Comparison of ENCODE assay signal across 8 cellular contexts in genomic region chr1:182229907-182230522, GRCh38.
DNase-seq lines count a peak whose midpoint lies in the region; ATAC-seq, FAIRE-seq and TF ChIP-seq lines count a peak whose summit lies in the region.

No MANE protein-coding gene starts in this region.

- H3K23ac ChIP-seq in H1 (ENCODE audit: insufficient read length) = no peak overlapping the region

- POLR2A ChIA-PET in HEK293 (lab: Yijun Ruan, JAX) = no interaction called here
- POLR2A ChIA-PET in H1 (lab: Charles Lee; ENCODE audit: partially characterized antibody) = no interaction called here

- no peak overlapping the region for H4K91ac ChIP-seq in H1 (replicated peaks; ENCODE audit: insufficient read length, low read length)

- no peak overlapping the region for H3K4me3 ChIP-seq in HEK293 (ENCODE audit: low read depth, low read length)
- H3K4me3 ChIP-seq in H1 (ENCODE audit: extremely low read depth in 1 of 4, insufficient read depth in 2 of 4, low read depth in 3 of 4, low read length in 4 of 4) = no peak overlapping the region

- H3K27me3 ChIP-seq in H1 (replicated peaks in 1 of 4; ENCODE audit: control insufficient read depth in 3 of 4, extremely low read depth in 1 of 4, insufficient read depth in 3 of 4, low read length in 3 of 4) = no peaks in the 10 kb centered on the region

- intact Hi-C loops in sciatic nerve (cut with DNase I) (no loop called here), head of caudate nucleus (cut with DNase I) (no loop called here)

- no peak overlapping the region for H3K9ac ChIP-seq in H1 (replicated peaks in 1 of 4; ENCODE audit: extremely low read depth in 1 of 4, low read depth in 3 of 4, low read length in 3 of 4)

- no peak for TF ChIP-seq RAD21 in H1 (IDR thresholded peaks at IDR 0.05 in 1 of 2, conservative IDR thresholded peaks at IDR 0.05 in 1 of 2; ENCODE audit: low read depth in 2 of 2, low read length in 2 of 2)

- H2BK5ac ChIP-seq in H1 (ENCODE audit: low read depth, low read length) = no peak overlapping the region

- CTCF ChIA-PET in HEK293 (lab: Yijun Ruan, JAX) (no interaction called here), H1 (lab: Charles Lee; ENCODE audit: partially characterized antibody) (interaction anchor here (0.6 to 1.2 kb wide), 7 partner anchors 14 to 145 kb away, joined by 3 to 5 read pairs (median 3); no protein-coding TSS in a partner anchor)

- ATAC-seq in sciatic nerve = peak; percentile 86
- ATAC-seq in HG03342 (IDR thresholded peaks at IDR 0.05; ENCODE audit: unreplicated experiment) = no peak

- no peak overlapping the region for H4K8ac ChIP-seq in H1 (ENCODE audit: extremely low read depth, insufficient read depth, low read length)

- no peaks in the 10 kb centered on the region for H3K79me1 ChIP-seq in H1 (ENCODE audit: low read depth, low read length)

- TF ChIP-seq CTCF in HEK293 (tag by site-specific recombination; IDR thresholded peaks at IDR 0.05) (no peak), H1 (IDR thresholded peaks at IDR 0.05; ENCODE audit: control extremely low read depth in 1 of 3, insufficient read depth in 1 of 3, low read depth in 1 of 3, low read length in 3 of 3) (no peak)

- H3K18ac ChIP-seq in H1 (ENCODE audit: extremely low read depth, low read length) = no peak overlapping the region

- H2BK120ac ChIP-seq in H1 (replicated peaks; ENCODE audit: low read depth, low read length) = no peak overlapping the region

- FAIRE-seq in H1 (lab: Jason Lieb, UNC) = no peak

- H2BK20ac ChIP-seq in H1 (ENCODE audit: low read length) = no peak overlapping the region

- no peak overlapping the region for H2BK15ac ChIP-seq in H1 (ENCODE audit: low read length)

- H3K79me2 ChIP-seq in H1 (ENCODE audit: control insufficient read depth in 1 of 2, insufficient read depth in 2 of 2, low read length in 2 of 2) = no peaks in the 10 kb centered on the region

- H3K14ac ChIP-seq in H1 (ENCODE audit: insufficient read length) = no peak overlapping the region

- no peak overlapping the region; the same call in 1 of the 2 replicates for H2AK5ac ChIP-seq in H1 (ENCODE audit: low read depth, low read length)

- H3K27ac ChIP-seq in HEK293 (ENCODE audit: extremely low read depth, low read depth, low read length) = no peak overlapping the region
- H3K27ac ChIP-seq in H1 (ENCODE audit: low read depth, low read length) = no peak overlapping the region

- no peak overlapping the region for H3K56ac ChIP-seq in H1 (replicated peaks; ENCODE audit: insufficient read length, low read depth, low read length)

- H3K4me2 ChIP-seq in H1 (ENCODE audit: insufficient read depth in 1 of 2, low read depth in 2 of 2, low read length in 2 of 2) = no peak overlapping the region; a peak in 1 of 4 replicates

- H2AFZ ChIP-seq in H1 (ENCODE audit: low read length) = no peak overlapping the region

- H3K9me3 ChIP-seq in HEK293 (ENCODE audit: control insufficient read depth, insufficient read depth, low read depth, low read length) = no peaks in the 10 kb centered on the region
- no peaks in the 10 kb centered on the region for H3K9me3 ChIP-seq in H1 (ENCODE audit: insufficient read depth in 2 of 2, low read depth in 1 of 2, low read length in 1 of 2)

- no peaks in the 10 kb centered on the region for H4K20me1 ChIP-seq in H1 (replicated peaks in 1 of 2; ENCODE audit: control insufficient read depth in 1 of 2, insufficient read depth in 2 of 2, low read length in 2 of 2)

- no peaks in the 10 kb centered on the region for H3K36me3 ChIP-seq in HEK293 (ENCODE audit: control insufficient read depth in 2 of 2, insufficient read depth in 1 of 2, low read length in 2 of 2)
- no peaks in the 10 kb centered on the region for H3K36me3 ChIP-seq in H1 (ENCODE audit: control insufficient read depth in 2 of 4, insufficient read depth in 4 of 4, low read length in 3 of 4)

- H2BK12ac ChIP-seq in H1 (ENCODE audit: low read depth, low read length) = no peak overlapping the region; the same call in 1 of the 2 replicates

- H4K5ac ChIP-seq in H1 (ENCODE audit: insufficient read length, low read depth, low read length) = no peak overlapping the region

- no peak overlapping the region for H3K4ac ChIP-seq in H1 (replicated peaks; ENCODE audit: insufficient read length, low read depth, low read length)

- no peaks in the 10 kb centered on the region; the same call in 1 of the 2 replicates for H3K23me2 ChIP-seq in H1 (ENCODE audit: low read depth, low read length)

- TF ChIP-seq POLR2A in H1 (IDR thresholded peaks at IDR 0.05; ENCODE audit: control extremely low read depth in 1 of 2, low read depth in 2 of 2, low read length in 2 of 2) = no peak

- 69% methylated on average over 4 of the region's 4 CpGs; no CpG with 5 or more reads in 1 of the 2 experiments for WGBS in H1 (ENCODE audit: extremely low coverage in 1 of 2, insufficient coverage in 1 of 2, insufficient read length in 1 of 2, insufficient replicate concordance in 2 of 2, low coverage in 1 of 2, low lambda C conversion rate in 2 of 2, missing lambda C conversion rate in 1 of 2), 2 experiments

- H3K4me1 ChIP-seq in HEK293 (ENCODE audit: control insufficient read depth, insufficient read depth, low read length) (peaks cover 7% of the 10 kb centered on the region; the same call in 1 of the 2 replicates), H1 (replicated peaks in 1 of 4; ENCODE audit: control insufficient read depth in 3 of 4, insufficient read depth in 4 of 4, low read length in 3 of 4) (peaks cover 0 to 9% (median under 1%) of the 10 kb centered on the region in 4 experiments; a peak in 2 of 7 replicates)

- TF ChIP-seq EP300 in H1 (IDR thresholded peaks at IDR 0.05; ENCODE audit: borderline replicate concordance in 1 of 2, low read depth in 2 of 2, low read length in 2 of 2) = no peak

- DNase-seq in NCI-H2171 treated with DMSO at 0.1 percent for 48 hours (lab: John Stamatoyannopoulos, UW) = peak; percentile 96
- DNase-seq in H1 (ENCODE audit: low read depth in 1 of 2, low spot score in 2 of 2) = no peak
- no peak for DNase-seq in sciatic nerve (ENCODE audit: low spot score)
- DNase-seq in HCEC 1CT = no peak
- DNase-seq in kidney glomerular epithelial cell (lab: John Stamatoyannopoulos, UW) = no peak
- DNase-seq in head of caudate nucleus = no peak

TF ChIP-seq in HEK293, 187 proteins besides CTCF, POLR2A, EP300 and RAD21:
- TF ChIP-seq ZNF266 (tag by site-specific recombination; IDR thresholded peaks at IDR 0.05; ENCODE audit: low read depth) = no peak
- no peak for TF ChIP-seq ZNF335 (tag by site-specific recombination; conservative IDR thresholded peaks at IDR 0.05)
- peak; percentile 88 for TF ChIP-seq PRDM6 (tag by site-specific recombination; IDR thresholded peaks at IDR 0.05)
- TF ChIP-seq FEZF1 (tag by site-specific recombination; IDR thresholded peaks at IDR 0.05) = peak; percentile 30; the same call in 1 of the 2 replicates
- no peak for TF ChIP-seq ZNF169 (tag by site-specific recombination; IDR thresholded peaks at IDR 0.05)

TF ChIP-seq in H1, 55 proteins besides CTCF, POLR2A, EP300 and RAD21:
- TF ChIP-seq HDAC6 (IDR thresholded peaks at IDR 0.05; ENCODE audit: low read depth, low read length) = no peak
- TF ChIP-seq NANOG (IDR thresholded peaks at IDR 0.05; ENCODE audit: insufficient read depth, low read depth, low read length, poor library complexity, severe bottlenecking) = peak; percentile 16
TF ChIP-seq in H1: peak in this region for 1.
